In the genomic region with DNA sequence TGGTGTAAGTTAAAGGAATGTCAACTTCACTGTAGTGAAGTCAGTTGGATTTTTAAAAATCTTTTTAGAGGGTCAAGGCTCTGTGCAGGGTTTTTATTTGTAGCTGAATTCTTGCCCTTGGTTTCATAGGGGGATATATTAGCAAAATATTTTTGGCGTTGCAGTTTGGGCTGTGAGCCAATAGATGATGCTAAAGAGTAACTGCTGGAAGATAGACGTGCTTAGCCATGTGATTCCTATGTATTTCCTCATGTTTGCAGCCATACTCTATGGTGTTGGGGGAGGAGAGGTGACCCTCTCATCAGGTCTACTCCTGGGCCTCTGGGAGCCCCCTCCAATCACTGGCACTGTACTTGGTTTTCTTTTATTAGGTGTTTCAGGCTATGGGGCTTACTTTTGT, we compare ENCODE assay signal across 25 cellular contexts.
A peak's percentile ranks its signal among the peaks of the same experiment; 100 is the strongest.
DNase-seq lines count a peak whose midpoint lies in the region; ATAC-seq and TF ChIP-seq lines count a peak whose summit lies in the region.
"Had no signal": no experiment of that assay in that cellular context is flagged by ENCODE, and none has a peak within 500 bp of the region (broad histone marks: within the 10 kb centered on the region; RNA-seq: fewer than 3 reads in every experiment).

No MANE protein-coding gene starts in this region.

- TF ChIP-seq CTCF in GM06990 (IDR thresholded peaks at IDR 0.05; ENCODE audit: insufficient read depth, low read length, poor library complexity, severe bottlenecking) (peak; percentile 53), epithelial cell of proximal tubule (conservative IDR thresholded peaks at IDR 0.05; ENCODE audit: low read depth, low read length) (peak; percentile 6), dorsolateral prefrontal cortex (IDR thresholded peaks at IDR 0.05 in 54 of 56, conservative IDR thresholded peaks at IDR 0.05 in 2 of 56; ENCODE audit: low read depth in 1 of 56, partially characterized antibody in 56 of 56) (no peak)

- DNase-seq in GM06990 (ENCODE audit: extremely low read depth, insufficient read length) (no peak), OCI-M1 (lab: John Stamatoyannopoulos, UW) (peak; percentile 42), epithelial cell of proximal tubule (ENCODE audit: low read depth) (no peak), dorsolateral prefrontal cortex (no peak)
- no peak for DNase-seq in activated naive CD4-positive, alpha-beta T cell treated with anti-CD3 and anti-CD28 coated beads for 36 hours
- no peak for DNase-seq in activated naive CD4-positive, alpha-beta T cell treated with anti-CD3 and anti-CD28 coated beads, Interleukin-2, amount 50 U/mL, for 72 hours (ENCODE audit: low spot score in 2 of 2)
- DNase-seq: activated CD4-positive, CD25-positive, alpha-beta regulatory T cell; activated CD8-positive, alpha-beta T cell treated with anti-CD3 and anti-CD28 coated beads, Interleukin-2, amount 10 ng/mL, durations not matched to agents 7 days and 5 days; activated naive CD8-positive, alpha-beta T cell treated with anti-CD3 and anti-CD28 coated beads for 36 hours; activated T-cell treated with anti-CD3 and anti-CD28 coated beads, Interleukin-2, amount 50 U/mL, for 48 hours; CD8-positive, alpha-beta memory T cell; hippocampal formation; NCI-H1105; NCI-H2171 treated with DMSO at 0.1 percent for 48 hours; NCI-H748 treated with DMSO at 0.1 percent for 48 hours; nephron progenitor cell; stimulated activated CD4-positive, alpha-beta T cell treated with anti-CD3 and anti-CD28 coated beads, Interleukin-4, amount 100 ng/mL, for 1 hour; substantia nigra; T-cell; uterus had no signal

- H3K4me3 Mint-ChIP-seq in activated naive CD4-positive, alpha-beta T cell treated with anti-CD3 and anti-CD28 coated beads for 36 hours: no peak overlapping the region
- H3K4me3 Mint-ChIP-seq: activated CD8-positive, alpha-beta T cell treated with anti-CD3 and anti-CD28 coated beads, Interleukin-2, amount 10 ng/mL, durations not matched to agents 7 days and 5 days; activated naive CD8-positive, alpha-beta T cell treated with anti-CD3 and anti-CD28 coated beads for 36 hours; CD8-positive, alpha-beta memory T cell; nephron progenitor cell; T-cell had no signal

- CTCF ChIA-PET in activated naive CD4-positive, alpha-beta T cell treated with anti-CD3 and anti-CD28 coated beads for 36 hours (lab: Charles Lee): no interaction called here

- intact Hi-C loops in dorsolateral prefrontal cortex (cut with DNase I): no loop called here
- intact Hi-C loops in activated naive CD4-positive, alpha-beta T cell treated with anti-CD3 and anti-CD28 coated beads for 36 hours (cut with micrococcal nuclease): no loop called here

- H3K27me3 Mint-ChIP-seq in activated naive CD4-positive, alpha-beta T cell treated with anti-CD3 and anti-CD28 coated beads for 36 hours (ENCODE audit: low read depth): no peaks in the 10 kb centered on the region
- H3K27me3 Mint-ChIP-seq: activated naive CD8-positive, alpha-beta T cell treated with anti-CD3 and anti-CD28 coated beads for 36 hours; CD8-positive, alpha-beta memory T cell; T-cell had no signal

- H3K27me3 ChIP-seq in GM06990 (replicated peaks; ENCODE audit: control insufficient read depth, insufficient read depth, low read length) (no peaks in the 10 kb centered on the region), dorsolateral prefrontal cortex (no peaks in the 10 kb centered on the region)
- H3K27me3 ChIP-seq: uterus had no signal

- H3K36me3 ChIP-seq in GM06990 (ENCODE audit: control insufficient read depth, insufficient read depth, low read length): no peaks in the 10 kb centered on the region
- H3K36me3 ChIP-seq: uterus had no signal

- no peak overlapping the region for H3K27ac ChIP-seq in dorsolateral prefrontal cortex
- H3K27ac ChIP-seq: RWPE1, uterus had no signal

- no peaks in the 10 kb centered on the region for H3K4me1 Mint-ChIP-seq in activated naive CD4-positive, alpha-beta T cell treated with anti-CD3 and anti-CD28 coated beads for 36 hours (ENCODE audit: low read depth)
- H3K4me1 Mint-ChIP-seq: activated naive CD8-positive, alpha-beta T cell treated with anti-CD3 and anti-CD28 coated beads for 36 hours; CD8-positive, alpha-beta memory T cell; nephron progenitor cell; T-cell had no signal

- H3K4me3 ChIP-seq in GM06990 (replicated peaks; ENCODE audit: low read depth, low read length) (no peak overlapping the region), epithelial cell of proximal tubule (ENCODE audit: low read depth, low read length) (no peak overlapping the region), dorsolateral prefrontal cortex (no peak overlapping the region)
- H3K4me3 ChIP-seq: uterus had no signal

- ATAC-seq in HG02885 (IDR thresholded peaks at IDR 0.05; ENCODE audit: poor library complexity, unreplicated experiment): peak; percentile 73
- ATAC-seq in HG03439 (IDR thresholded peaks at IDR 0.05; ENCODE audit: unreplicated experiment): no peak
- ATAC-seq in activated naive CD4-positive, alpha-beta T cell treated with anti-CD3 and anti-CD28 coated beads, Interleukin-2, amount 50 U/mL, for 72 hours: no peak
- ATAC-seq: activated CD8-positive, alpha-beta T cell treated with anti-CD3 and anti-CD28 coated beads, Interleukin-2, amount 10 ng/mL, durations not matched to agents 7 days and 5 days; HepG2; T-cell had no signal

- no peaks in the 10 kb centered on the region for H3K36me3 Mint-ChIP-seq in activated naive CD4-positive, alpha-beta T cell treated with anti-CD3 and anti-CD28 coated beads for 36 hours (ENCODE audit: low read depth)
- no peaks in the 10 kb centered on the region for H3K36me3 Mint-ChIP-seq in activated naive CD4-positive, alpha-beta T cell treated with anti-CD3 and anti-CD28 coated beads, Interleukin-2, amount 50 U/mL, for 72 hours
- H3K36me3 Mint-ChIP-seq: activated naive CD8-positive, alpha-beta T cell treated with anti-CD3 and anti-CD28 coated beads for 36 hours; CD8-positive, alpha-beta memory T cell; T-cell had no signal

- no peak overlapping the region for H3K27ac Mint-ChIP-seq in activated naive CD4-positive, alpha-beta T cell treated with anti-CD3 and anti-CD28 coated beads for 36 hours
- no peak overlapping the region for H3K27ac Mint-ChIP-seq in activated naive CD4-positive, alpha-beta T cell treated with anti-CD3 and anti-CD28 coated beads, Interleukin-2, amount 50 U/mL, for 72 hours
- H3K27ac Mint-ChIP-seq: activated CD8-positive, alpha-beta T cell treated with anti-CD3 and anti-CD28 coated beads, Interleukin-2, amount 10 ng/mL, durations not matched to agents 7 days and 5 days; activated naive CD8-positive, alpha-beta T cell treated with anti-CD3 and anti-CD28 coated beads for 36 hours; CD8-positive, alpha-beta memory T cell; nephron progenitor cell; progenitor cell of endocrine pancreas; T-cell had no signal

- H3K9me3 Mint-ChIP-seq in activated naive CD4-positive, alpha-beta T cell treated with anti-CD3 and anti-CD28 coated beads for 36 hours: no peaks in the 10 kb centered on the region
- peaks cover 6 to 9% of the 10 kb centered on the region in 2 donors for H3K9me3 Mint-ChIP-seq in activated naive CD4-positive, alpha-beta T cell treated with anti-CD3 and anti-CD28 coated beads, Interleukin-2, amount 50 U/mL, for 72 hours
- H3K9me3 Mint-ChIP-seq: activated naive CD8-positive, alpha-beta T cell treated with anti-CD3 and anti-CD28 coated beads for 36 hours had no signal

Comparison
In these comparisons a context has a peak if more than half of its experiments do, and no peak if none do; other contexts are left out.
1. CTCF ChIP-seq: peak in GM06990 (single experiment) and epithelial cell of proximal tubule (single experiment); none in dorsolateral prefrontal cortex (0 of 56).